9 cellular contexts compared by ENCODE assay signal in genomic region chr12:89280833-89281533, GRCh38.
DNase-seq lines count a peak whose midpoint lies in the region; ATAC-seq and TF ChIP-seq lines count a peak whose summit lies in the region.
"Had no signal": no experiment of that assay in that cellular context is flagged by ENCODE, and none has a peak within 500 bp of the region (broad histone marks: within the 10 kb centered on the region; RNA-seq: fewer than 3 reads in every experiment).

No MANE protein-coding gene starts in this region.

- H3K4me3 Mint-ChIP-seq in effector memory CD8-positive, alpha-beta T cell, result peak overlapping the region; percentile 44 to 49
- H3K4me3 Mint-ChIP-seq in osteocyte (ENCODE audit: unreplicated experiment), result no peak overlapping the region

- peak; percentile 99 for ATAC-seq in effector memory CD8-positive, alpha-beta T cell (replicated peaks)
- ATAC-seq in HG03565 (IDR thresholded peaks at IDR 0.05; ENCODE audit: unreplicated experiment), result no peak

- H3K36me3 Mint-ChIP-seq in effector memory CD8-positive, alpha-beta T cell (ENCODE audit: insufficient read depth), result peaks cover 7% of the 10 kb centered on the region
- no peaks in the 10 kb centered on the region for H3K36me3 Mint-ChIP-seq in osteocyte (ENCODE audit: unreplicated experiment)

- peak; percentile 37 for DNase-seq in NCI-H82 (lab: John Stamatoyannopoulos, UW)
- no peak for DNase-seq in NCI-H82 treated with DMSO at 0.1 percent for 48 hours (lab: John Stamatoyannopoulos, UW; ENCODE audit: unreplicated experiment)
- peak; percentile 13 for DNase-seq in LHCN-M2 (ENCODE audit: low read depth)
- peak in 2 of 3 experiments; percentile 3 to 5 for DNase-seq in effector memory CD8-positive, alpha-beta T cell
- no peak for DNase-seq in osteocyte (ENCODE audit: extremely low spot score, unreplicated experiment)
- DNase-seq in GOT3 (lab: John Stamatoyannopoulos, UW), result no peak
- no peak for DNase-seq in stimulated activated CD4-positive, alpha-beta T cell treated with anti-CD3 and anti-CD28 coated beads, Interleukin-4, amount 100 ng/mL, for 4 hours
- DNase-seq: NCI-H446 had no signal

- no peaks in the 10 kb centered on the region for H3K27me3 Mint-ChIP-seq in effector memory CD8-positive, alpha-beta T cell
- H3K27me3 Mint-ChIP-seq in osteocyte (ENCODE audit: unreplicated experiment), result no peaks in the 10 kb centered on the region

- peak overlapping the region; percentile 49 to 51 for H3K27ac Mint-ChIP-seq in effector memory CD8-positive, alpha-beta T cell
- H3K27ac Mint-ChIP-seq in osteocyte (ENCODE audit: unreplicated experiment), result peak overlapping the region; percentile 60

- peaks cover 0 to 10% of the 10 kb centered on the region in 2 donors for H3K4me1 Mint-ChIP-seq in effector memory CD8-positive, alpha-beta T cell (ENCODE audit: low read depth in 2 of 2)
- H3K4me1 Mint-ChIP-seq in osteocyte (ENCODE audit: unreplicated experiment), result peaks cover 9% of the 10 kb centered on the region

- H3K9me3 Mint-ChIP-seq in effector memory CD8-positive, alpha-beta T cell, result no peaks in the 10 kb centered on the region
- H3K9me3 Mint-ChIP-seq in osteocyte (ENCODE audit: unreplicated experiment), result no peaks in the 10 kb centered on the region

- TF ChIP-seq CTCF in osteocyte (IDR thresholded peaks at IDR 0.05), result no peak

Comparison
In these comparisons a context has a peak if more than half of its experiments do, and no peak if none do; other contexts are left out.
1. DNase-seq: peak in NCI-H82 (single experiment), LHCN-M2 (single experiment) and effector memory CD8-positive, alpha-beta T cell (2 of 3); none in NCI-H82 treated with DMSO at 0.1 percent for 48 hours (single experiment), osteocyte (single experiment), GOT3 (single experiment) and stimulated activated CD4-positive, alpha-beta T cell treated with anti-CD3 and anti-CD28 coated beads, Interleukin-4, amount 100 ng/mL, for 4 hours (0 of 2).